33 cellular contexts compared by ENCODE assay signal in genomic region chr15:94079459-94079858, GRCh38.
"Had no signal": no experiment of that assay in that cellular context is flagged by ENCODE, and none has a peak within 500 bp of the region (broad histone marks: within the 10 kb centered on the region; RNA-seq: fewer than 3 reads in every experiment).

No MANE protein-coding gene starts in this region.

- H3K4me1 Mint-ChIP-seq: activated B cell treated with CpG ODN at 0.5 μM for 24 hours; activated CD4-positive, alpha-beta T cell treated with anti-CD3 and anti-CD28 coated beads, Interleukin-2, amount 10 ng/mL, durations not matched to agents 24 days and 14 days; activated naive CD4-positive, alpha-beta T cell treated with anti-CD3 and anti-CD28 coated beads, Interleukin-2, amount 50 U/mL, for 24 hours; activated naive CD8-positive, alpha-beta T cell treated with anti-CD3 and anti-CD28 coated beads for 36 hours; activated naive CD8-positive, alpha-beta T cell treated with anti-CD3 and anti-CD28 coated beads, Interleukin-2, amount 50 U/mL, for 24 hours; T-helper 17 cell had no signal

- DNase-seq: activated B cell treated with CpG ODN at 0.5 μM for 24 hours; activated CD4-positive, alpha-beta memory T cell treated with anti-CD3 and anti-CD28 coated beads for 36 hours; activated CD4-positive, alpha-beta T cell treated with anti-CD3 and anti-CD28 coated beads, Interleukin-2, amount 10 ng/mL, durations not matched to agents 24 days and 14 days; activated CD8-positive, alpha-beta memory T cell treated with anti-CD3 and anti-CD28 coated beads, Interleukin-2, amount 10 ng/mL, durations not matched to agents 7 days and 5 days; activated CD8-positive, alpha-beta memory T cell treated with anti-CD3 and anti-CD28 coated beads, Interleukin-2, amount 50 U/mL, for 4 hours; activated CD8-positive, alpha-beta T cell treated with anti-CD3 and anti-CD28 coated beads, Interleukin-2, amount 10 ng/mL, durations not matched to agents 7 days and 5 days; activated effector memory CD4-positive, alpha-beta T cell treated with anti-CD3 and anti-CD28 coated beads, Interleukin-2, amount 50 U/mL, for 16 hours; activated naive CD4-positive, alpha-beta T cell treated with anti-CD3 and anti-CD28 coated beads for 36 hours; activated naive CD8-positive, alpha-beta T cell treated with anti-CD3 and anti-CD28 coated beads for 36 hours; activated naive CD8-positive, alpha-beta T cell treated with anti-CD3 and anti-CD28 coated beads, Interleukin-2, amount 50 U/mL, for 24 hours; activated T-cell treated with anti-CD3 and anti-CD28 coated beads, Interleukin-2, amount 50 U/mL, for 1 hour; activated T-cell treated with anti-CD3 and anti-CD28 coated beads, Interleukin-2, amount 50 U/mL, for 48 hours; adrenal gland; amygdala; aorta; body of pancreas; central memory CD4-positive, alpha-beta T cell; cerebellar nuclear complex; colonic mucosa; effector CD8-positive, alpha-beta T cell; foreskin keratinocyte; gastrocnemius medialis; heart right ventricle; T-helper 1 cell; T-helper 17 cell; T1000; WERI-Rb-1 had no signal

- H3K4me1 ChIP-seq: adrenal gland, body of pancreas, colonic mucosa, foreskin keratinocyte, gastrocnemius medialis had no signal

- H3K27me3 ChIP-seq: adrenal gland, body of pancreas, cardiac muscle cell, colonic mucosa, gastrocnemius medialis had no signal

- H3K27ac ChIP-seq: adrenal gland, body of pancreas, cardiac muscle cell, colonic mucosa, foreskin keratinocyte, gastrocnemius medialis, WERI-Rb-1 had no signal

- H3K36me3 Mint-ChIP-seq: activated CD4-positive, alpha-beta memory T cell treated with anti-CD3 and anti-CD28 coated beads for 36 hours; activated CD8-positive, alpha-beta memory T cell treated with anti-CD3 and anti-CD28 coated beads, Interleukin-2, amount 10 ng/mL, durations not matched to agents 7 days and 5 days; activated naive CD4-positive, alpha-beta T cell treated with anti-CD3 and anti-CD28 coated beads, Interleukin-2, amount 50 U/mL, for 24 hours; activated naive CD8-positive, alpha-beta T cell treated with anti-CD3 and anti-CD28 coated beads for 36 hours had no signal

- H3K9me3 ChIP-seq: adrenal gland, body of pancreas, colonic mucosa, gastrocnemius medialis, heart right ventricle had no signal

- H3K27ac Mint-ChIP-seq: activated B cell treated with CpG ODN at 0.5 μM for 24 hours; activated CD4-positive, alpha-beta memory T cell treated with anti-CD3 and anti-CD28 coated beads for 36 hours; activated CD4-positive, alpha-beta T cell treated with anti-CD3 and anti-CD28 coated beads, Interleukin-2, amount 10 ng/mL, durations not matched to agents 24 days and 14 days; activated CD8-positive, alpha-beta memory T cell treated with anti-CD3 and anti-CD28 coated beads, Interleukin-2, amount 10 ng/mL, durations not matched to agents 7 days and 5 days; activated CD8-positive, alpha-beta T cell treated with anti-CD3 and anti-CD28 coated beads, Interleukin-2, amount 10 ng/mL, durations not matched to agents 7 days and 5 days; activated naive CD4-positive, alpha-beta T cell treated with anti-CD3 and anti-CD28 coated beads for 36 hours; activated naive CD4-positive, alpha-beta T cell treated with anti-CD3 and anti-CD28 coated beads, Interleukin-2, amount 50 U/mL, for 24 hours; activated naive CD8-positive, alpha-beta T cell treated with anti-CD3 and anti-CD28 coated beads for 36 hours; activated naive CD8-positive, alpha-beta T cell treated with anti-CD3 and anti-CD28 coated beads, Interleukin-2, amount 50 U/mL, for 24 hours; activated T-helper 1 cell treated with anti-CD3 and anti-CD28 coated beads, Interleukin-12 subunit alpha, Interleukin-12 subunit beta, Interleukin-2, Interleukin-4 antibody, amounts not matched to agents 30 ng/mL and 10 ng/mL and 1 ng/mL, durations not matched to agents 14 hours and 24 hours and 36 hours; activated T-helper 2 cell treated with anti-CD3 and anti-CD28 coated beads, Interferon-gamma antibody, Interleukin-2, Interleukin-4, amounts not matched to agents 10 μg/mL and 5 μg/mL and 100 μg/mL, durations not matched to agents 14 hours and 24 hours and 36 hours; T-helper 17 cell; T-helper 2 cell treated with Interferon-gamma antibody and Interleukin-4, amounts not matched to agents 5 μg/mL and 100 μg/mL, for 36 hours had no signal

- H3K36me3 ChIP-seq: adrenal gland, cardiac muscle cell, colonic mucosa, gastrocnemius medialis, heart right ventricle, WERI-Rb-1 had no signal

- H3K4me3 ChIP-seq: adrenal gland, body of pancreas, cardiac muscle cell, colonic mucosa, gastrocnemius medialis, heart right ventricle had no signal

- H3K9me3 Mint-ChIP-seq: activated B cell treated with CpG ODN at 0.5 μM for 24 hours; activated CD4-positive, alpha-beta memory T cell treated with anti-CD3 and anti-CD28 coated beads for 36 hours; activated CD4-positive, alpha-beta T cell treated with anti-CD3 and anti-CD28 coated beads, Interleukin-2, amount 10 ng/mL, durations not matched to agents 24 days and 14 days; activated naive CD4-positive, alpha-beta T cell treated with anti-CD3 and anti-CD28 coated beads for 36 hours; activated naive CD4-positive, alpha-beta T cell treated with anti-CD3 and anti-CD28 coated beads, Interleukin-2, amount 50 U/mL, for 24 hours; activated naive CD8-positive, alpha-beta T cell treated with anti-CD3 and anti-CD28 coated beads for 36 hours; activated naive CD8-positive, alpha-beta T cell treated with anti-CD3 and anti-CD28 coated beads, Interleukin-2, amount 50 U/mL, for 24 hours; activated T-helper 1 cell treated with anti-CD3 and anti-CD28 coated beads, Interleukin-12 subunit alpha, Interleukin-12 subunit beta, Interleukin-2, Interleukin-4 antibody, amounts not matched to agents 30 ng/mL and 10 ng/mL and 1 ng/mL, durations not matched to agents 14 hours and 24 hours and 36 hours; activated T-helper 2 cell treated with anti-CD3 and anti-CD28 coated beads, Interferon-gamma antibody, Interleukin-2, Interleukin-4, amounts not matched to agents 10 μg/mL and 5 μg/mL and 100 μg/mL, durations not matched to agents 14 hours and 24 hours and 36 hours; T-helper 2 cell treated with Interferon-gamma antibody and Interleukin-4, amounts not matched to agents 5 μg/mL and 100 μg/mL, for 36 hours had no signal

- H3K4me3 Mint-ChIP-seq: activated B cell treated with CpG ODN at 0.5 μM for 24 hours; activated CD4-positive, alpha-beta memory T cell treated with anti-CD3 and anti-CD28 coated beads for 36 hours; activated CD4-positive, alpha-beta T cell treated with anti-CD3 and anti-CD28 coated beads, Interleukin-2, amount 10 ng/mL, durations not matched to agents 24 days and 14 days; activated CD8-positive, alpha-beta memory T cell treated with anti-CD3 and anti-CD28 coated beads, Interleukin-2, amount 10 ng/mL, durations not matched to agents 7 days and 5 days; activated CD8-positive, alpha-beta T cell treated with anti-CD3 and anti-CD28 coated beads, Interleukin-2, amount 10 ng/mL, durations not matched to agents 7 days and 5 days; activated naive CD4-positive, alpha-beta T cell treated with anti-CD3 and anti-CD28 coated beads for 36 hours; activated naive CD4-positive, alpha-beta T cell treated with anti-CD3 and anti-CD28 coated beads, Interleukin-2, amount 50 U/mL, for 24 hours; activated naive CD8-positive, alpha-beta T cell treated with anti-CD3 and anti-CD28 coated beads for 36 hours; activated naive CD8-positive, alpha-beta T cell treated with anti-CD3 and anti-CD28 coated beads, Interleukin-2, amount 50 U/mL, for 24 hours; activated T-helper 1 cell treated with anti-CD3 and anti-CD28 coated beads, Interleukin-12 subunit alpha, Interleukin-12 subunit beta, Interleukin-2, Interleukin-4 antibody, amounts not matched to agents 30 ng/mL and 10 ng/mL and 1 ng/mL, durations not matched to agents 14 hours and 24 hours and 36 hours; T-helper 17 cell; T-helper 2 cell treated with Interferon-gamma antibody and Interleukin-4, amounts not matched to agents 5 μg/mL and 100 μg/mL, for 36 hours had no signal

- ATAC-seq: activated CD4-positive, CD25-positive, alpha-beta regulatory T cell treated with anti-CD3 and anti-CD28 coated beads, Interleukin-2, amount 50 U/mL, for 24 hours; activated CD8-positive, alpha-beta memory T cell treated with anti-CD3 and anti-CD28 coated beads, Interleukin-2, amount 10 ng/mL, durations not matched to agents 7 days and 5 days; activated CD8-positive, alpha-beta T cell treated with anti-CD3 and anti-CD28 coated beads, Interleukin-2, amount 10 ng/mL, durations not matched to agents 7 days and 5 days; activated naive CD8-positive, alpha-beta T cell treated with anti-CD3 and anti-CD28 coated beads, Interleukin-2, amount 50 U/mL, for 24 hours; body of pancreas; gastrocnemius medialis; heart right ventricle; T-helper 17 cell had no signal

- H3K27me3 Mint-ChIP-seq: activated CD4-positive, alpha-beta T cell treated with anti-CD3 and anti-CD28 coated beads, Interleukin-2, amount 10 ng/mL, durations not matched to agents 24 days and 14 days; activated naive CD4-positive, alpha-beta T cell treated with anti-CD3 and anti-CD28 coated beads, Interleukin-2, amount 50 U/mL, for 24 hours; activated naive CD8-positive, alpha-beta T cell treated with anti-CD3 and anti-CD28 coated beads, Interleukin-2, amount 50 U/mL, for 24 hours had no signal
